Comparison of ENCODE assay signal across 8 cellular contexts in the genomic region with DNA sequence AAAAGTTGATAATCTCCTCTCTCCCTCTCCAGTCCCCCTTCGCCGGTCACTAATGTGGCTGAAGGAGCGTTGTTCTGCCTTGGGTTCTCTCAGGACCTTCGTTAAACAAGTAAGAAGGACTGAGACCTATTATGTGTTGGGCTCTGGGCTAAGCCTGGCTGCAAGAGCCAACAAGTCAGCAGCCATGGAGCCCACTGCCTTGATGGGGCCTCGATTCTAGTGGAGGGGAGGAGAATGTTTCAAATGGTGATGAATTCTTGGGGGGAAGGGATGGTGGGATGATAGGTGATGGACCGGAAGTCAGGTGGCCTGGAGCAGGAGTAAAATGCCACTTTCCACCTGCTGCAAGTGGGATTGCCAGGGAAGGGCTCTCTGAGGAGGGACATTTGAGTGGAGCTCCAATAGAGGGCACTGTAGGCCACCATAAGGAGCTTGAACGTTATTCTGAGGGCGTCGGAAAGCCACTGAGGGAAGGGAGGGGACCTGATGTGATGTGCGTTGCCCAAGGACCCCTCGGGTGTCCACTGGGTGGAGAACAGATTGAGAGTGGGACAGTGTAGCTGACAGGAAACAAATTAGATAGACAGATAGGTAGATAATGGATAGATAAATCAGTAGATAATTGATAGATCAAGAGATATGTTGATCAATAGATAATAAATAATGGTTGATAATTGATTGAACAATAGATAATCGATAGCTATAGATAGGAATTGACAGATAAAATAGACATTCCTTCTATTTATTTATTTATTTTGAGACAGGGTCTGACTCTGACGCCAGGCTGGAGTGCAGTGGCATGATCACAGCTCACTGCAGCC. TPM values are rescaled to one million over a fixed set of nuclear protein-coding genes. Genes with fewer than 3 reads are reported as not detected.
A peak's percentile ranks its signal among the peaks of the same experiment; 100 is the strongest.
DNase-seq lines count a peak whose midpoint lies in the region; ATAC-seq and TF ChIP-seq lines count a peak whose summit lies in the region.

No MANE protein-coding gene starts in this region.

- H3K9ac ChIP-seq in SU-DHL-6 (ENCODE audit: low read length), result no peak overlapping the region
- no peak overlapping the region for H3K9ac ChIP-seq in neural cell (ENCODE audit: low read length)

- peak; percentile 64 for DNase-seq in activated naive CD4-positive, alpha-beta T cell treated with anti-CD3 and anti-CD28 coated beads for 36 hours
- no peak for DNase-seq in activated naive CD4-positive, alpha-beta T cell treated with anti-CD3 and anti-CD28 coated beads, Interleukin-2, amount 50 U/mL, for 16 hours
- DNase-seq in NCI-H146 treated with DMSO at 0.1 percent for 48 hours (lab: John Stamatoyannopoulos, UW; ENCODE audit: unreplicated experiment), result peak; percentile 32

- H3K79me2 ChIP-seq in SU-DHL-6 (ENCODE audit: insufficient read depth, low read length) (no peaks in the 10 kb centered on the region), neural cell (replicated peaks; ENCODE audit: insufficient read depth, low read length) (no peaks in the 10 kb centered on the region)

- H3K4me1 Mint-ChIP-seq in activated naive CD4-positive, alpha-beta T cell treated with anti-CD3 and anti-CD28 coated beads for 36 hours (ENCODE audit: low read depth), result peaks cover 5% of the 10 kb centered on the region

- no peaks in the 10 kb centered on the region for H3K9me3 Mint-ChIP-seq in activated naive CD4-positive, alpha-beta T cell treated with anti-CD3 and anti-CD28 coated beads for 36 hours

- intact Hi-C loops in activated naive CD4-positive, alpha-beta T cell treated with anti-CD3 and anti-CD28 coated beads for 36 hours (cut with micrococcal nuclease), result loop anchor here (1.0 to 5.0 kb wide), 3 partner anchors 35 to 294 kb away; no protein-coding TSS in a partner anchor

- TF ChIP-seq CTCF in SU-DHL-6 (IDR thresholded peaks at IDR 0.05; ENCODE audit: insufficient read depth, low read length, poor library complexity, severe bottlenecking) (peak; percentile 69), neural cell (IDR thresholded peaks at IDR 0.05; ENCODE audit: poor library complexity, severe bottlenecking) (peak; percentile 75)

- H3K27me3 ChIP-seq in SU-DHL-6 (ENCODE audit: low read length), result no peaks in the 10 kb centered on the region
- no peaks in the 10 kb centered on the region for H3K27me3 ChIP-seq in neural cell (ENCODE audit: insufficient read depth, low read depth, low read length)

- no peak overlapping the region for H3K4me3 Mint-ChIP-seq in activated naive CD4-positive, alpha-beta T cell treated with anti-CD3 and anti-CD28 coated beads for 36 hours

- H3K36me3 ChIP-seq in SU-DHL-6 (ENCODE audit: low read length) (no peaks in the 10 kb centered on the region), neural cell (ENCODE audit: insufficient read depth, low read length) (no peaks in the 10 kb centered on the region)

- H2AFZ ChIP-seq in SU-DHL-6 (ENCODE audit: low read depth, low read length, severe bottlenecking), result no peak overlapping the region
- H2AFZ ChIP-seq in neural cell (ENCODE audit: low read depth, low read length), result no peak overlapping the region

- TF ChIP-seq RAD21 in neural cell (conservative IDR thresholded peaks at IDR 0.05), result peak; percentile 69

- H3K27ac ChIP-seq in SU-DHL-6 (ENCODE audit: low read depth, low read length), result no peak overlapping the region
- H3K27ac ChIP-seq in neural cell (ENCODE audit: low read length), result no peak overlapping the region

- H3K27me3 Mint-ChIP-seq in activated naive CD4-positive, alpha-beta T cell treated with anti-CD3 and anti-CD28 coated beads for 36 hours (ENCODE audit: low read depth), result peaks cover 2% of the 10 kb centered on the region

- no peak overlapping the region for H3K27ac Mint-ChIP-seq in activated naive CD4-positive, alpha-beta T cell treated with anti-CD3 and anti-CD28 coated beads for 36 hours

- H3K9me3 ChIP-seq in SU-DHL-6 (ENCODE audit: insufficient read depth, low read length) (no peaks in the 10 kb centered on the region), neural cell (ENCODE audit: low read length) (no peaks in the 10 kb centered on the region)

- CTCF ChIA-PET in activated naive CD4-positive, alpha-beta T cell treated with anti-CD3 and anti-CD28 coated beads for 36 hours (lab: Charles Lee), result interaction anchor here (0.6 to 5.0 kb wide), 44 partner anchors 8 to 440 kb away, joined by 3 to 103 read pairs (median 6); partner anchors contain the start of genes NGFR, NXPH3, PHB1 and SLC35B1

- H3K36me3 Mint-ChIP-seq in activated naive CD4-positive, alpha-beta T cell treated with anti-CD3 and anti-CD28 coated beads for 36 hours (ENCODE audit: low read depth), result no peaks in the 10 kb centered on the region

- H3K9me2 ChIP-seq in SU-DHL-6 (replicated peaks; ENCODE audit: insufficient read depth, low read length) (no peaks in the 10 kb centered on the region), neural cell (ENCODE audit: insufficient read depth, low read length) (no peaks in the 10 kb centered on the region)

- no peak for TF ChIP-seq EP300 in neural cell (conservative IDR thresholded peaks at IDR 0.05; ENCODE audit: poor library complexity, severe bottlenecking)

- H3K4me2 ChIP-seq in SU-DHL-6 (ENCODE audit: low read depth, low read length, poor library complexity, severe bottlenecking), result no peak overlapping the region
- no peak overlapping the region for H3K4me2 ChIP-seq in neural cell (ENCODE audit: low read length)

- ATAC-seq in esophagus mucosa (peak; percentile 35), GM21381 (IDR thresholded peaks at IDR 0.05; ENCODE audit: unreplicated experiment) (no peak), GM19023 (IDR thresholded peaks at IDR 0.05; ENCODE audit: unreplicated experiment) (no peak)

- H3F3A ChIP-seq in SU-DHL-6 (ENCODE audit: insufficient read depth) (no peaks in the 10 kb centered on the region), neural cell (ENCODE audit: insufficient read depth, low read length, poor library complexity, severe bottlenecking) (no peaks in the 10 kb centered on the region)

- H3K4me3 ChIP-seq in SU-DHL-6 (ENCODE audit: insufficient read depth, low read length, poor library complexity, severe bottlenecking) (no peak overlapping the region), neural cell (ENCODE audit: low read length) (no peak overlapping the region)

- no peaks in the 10 kb centered on the region for H4K20me1 ChIP-seq in SU-DHL-6 (ENCODE audit: low read depth, low read length)
- no peaks in the 10 kb centered on the region for H4K20me1 ChIP-seq in neural cell (ENCODE audit: insufficient read depth)

TF ChIP-seq in neural cell, 6 proteins besides CTCF, POLR2A, EP300 and RAD21:
- peak; percentile 62 for TF ChIP-seq SMC3 (conservative IDR thresholded peaks at IDR 0.05; ENCODE audit: poor library complexity)
- no peak for TF ChIP-seq MXI1 (conservative IDR thresholded peaks at IDR 0.05; ENCODE audit: poor library complexity, severe bottlenecking)

RNA-seq across cellular contexts. Expression of gene NXPH3, which starts 18.3 kb away (rescaled TPM):
- under 1 TPM; 0.25 to 0.26 TPM for total RNA-seq in activated naive CD4-positive, alpha-beta T cell treated with anti-CD3 and anti-CD28 coated beads for 36 hours
- total RNA-seq in esophagus mucosa, result 0.16 TPM
- 2.4 TPM in 2 replicates for polyA plus RNA-seq in neural cell
- 0.49 and 1.2 TPM in 2 replicates for polyA minus RNA-seq in neural cell
